In genomic region chr16:29925805-29926674, GRCh38 we compare ENCODE assay signal across 8 cellular contexts. TPM values are rescaled to one million over a fixed set of nuclear protein-coding genes. Genes with fewer than 3 reads are reported as not detected.
DNase-seq lines count a peak whose midpoint lies in the region; ATAC-seq and TF ChIP-seq lines count a peak whose summit lies in the region.

Gene KCTD13 (minus strand): TSS chr16:29926226. CDS start chr16:29926033, 193 bp downstream.

- peak within 1 kb of the TSS; percentile 71 for H3K4me3 ChIP-seq in AG09309 (ENCODE audit: control insufficient read depth, low read depth, low read length)
- H3K4me3 ChIP-seq in kidney epithelial cell (ENCODE audit: low read depth, low read length), result peak within 1 kb of the TSS; percentile 90

- no peaks in the 10 kb centered on the region for H3K27me3 ChIP-seq in kidney epithelial cell (ENCODE audit: control insufficient read depth, insufficient read depth, low read length)

- TF ChIP-seq CTCF in AG09309 (IDR thresholded peaks at IDR 0.05; ENCODE audit: control insufficient read depth, insufficient read depth, low read depth, low read length, missing control alignments) (no peak), kidney epithelial cell (IDR thresholded peaks at IDR 0.05; ENCODE audit: insufficient read depth, low read length, poor library complexity, severe bottlenecking) (no peak)

- DNase-seq in AG09309 (ENCODE audit: low read depth) (no peak), NCI-H446 treated with DMSO at 0.1 percent for 48 hours (lab: John Stamatoyannopoulos, UW) (peak; percentile 50), cerebellum (ENCODE audit: low spot score) (peak; percentile 95), kidney epithelial cell (ENCODE audit: low read depth) (peak; percentile 29)
- peak; percentile 89 for DNase-seq in activated CD4-positive, alpha-beta T cell treated with anti-CD3 and anti-CD28 coated beads for 1 hour
- peak; percentile 76 to 84 for DNase-seq in stimulated activated CD4-positive, alpha-beta T cell treated with anti-CD3 and anti-CD28 coated beads, Interleukin-1b, Interleukin-23, amount 100 ng/mL, for 1 hour (ENCODE audit: low read depth in 2 of 2)

- ATAC-seq in GM19023 (IDR thresholded peaks at IDR 0.05; ENCODE audit: unreplicated experiment), result peak; percentile 85
- peak; percentile 90 for ATAC-seq in HG03196 (IDR thresholded peaks at IDR 0.05; ENCODE audit: unreplicated experiment)

- no peaks in the 10 kb centered on the region for H3K36me3 ChIP-seq in kidney epithelial cell (ENCODE audit: control insufficient read depth, insufficient read depth, low read length)

RNA-seq across cellular contexts. Expression of gene KCTD13, which starts in this region (rescaled TPM):
- 20.3 TPM for total RNA-seq in cerebellum
- 24.7 and 38.2 TPM in 2 replicates for total RNA-seq in kidney epithelial cell
